Comparison of ENCODE assay signal across 29 cellular contexts in the genomic region with DNA sequence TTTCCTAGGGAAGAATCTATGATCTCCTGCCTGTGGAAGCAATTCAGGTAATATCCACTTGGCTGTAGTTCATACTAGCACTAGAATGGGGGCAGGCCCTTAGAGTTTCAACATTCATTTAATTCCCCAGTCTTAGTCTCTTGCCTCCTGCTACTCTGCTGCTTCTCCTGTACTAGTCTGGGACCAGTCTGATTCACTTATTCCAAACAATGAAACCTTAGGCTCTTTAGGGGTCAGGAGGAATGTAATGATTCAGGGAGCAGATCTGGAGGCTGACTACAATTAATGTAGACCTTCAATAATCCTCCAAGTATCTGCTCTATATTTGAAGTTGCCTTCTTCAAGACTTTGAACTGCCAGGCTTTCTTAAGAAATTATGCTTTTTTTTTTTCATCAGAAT.
A peak's percentile ranks its signal among the peaks of the same experiment; 100 is the strongest.
DNase-seq lines count a peak whose midpoint lies in the region; FAIRE-seq and TF ChIP-seq lines count a peak whose summit lies in the region.
"Had no signal": no experiment of that assay in that cellular context is flagged by ENCODE, and none has a peak within 500 bp of the region (broad histone marks: within the 10 kb centered on the region; RNA-seq: fewer than 3 reads in every experiment).

No MANE protein-coding gene starts in this region.

- H3K27me3 ChIP-seq in brain microvascular endothelial cell (replicated peaks) = no peaks in the 10 kb centered on the region
- H3K27me3 ChIP-seq: BLaER1 treated with 17β-estradiol and CSF1 and Interleukin-3, amounts not matched to agents 10 nM and 100 nM; esophagus muscularis mucosa; sigmoid colon; suprapubic skin had no signal

- H3K4me3 ChIP-seq in brain microvascular endothelial cell (ENCODE audit: low read depth, low read length) = no peak overlapping the region
- H3K4me3 ChIP-seq: A549; BLaER1 treated with 17β-estradiol and CSF1 and Interleukin-3, amounts not matched to agents 10 nM and 100 nM; esophagus muscularis mucosa; sigmoid colon; suprapubic skin had no signal

- in situ Hi-C loops in brain microvascular endothelial cell (cut with HindIII; ENCODE audit: low pct_ligation_motif_present, low sequenced_read_pairs) = no loop called here

- TF ChIP-seq CTCF in brain microvascular endothelial cell (IDR thresholded peaks at IDR 0.05; ENCODE audit: low read depth, low read length, missing control alignments) = no peak

- DNase-seq in AG20443 (ENCODE audit: low spot score) (peak; percentile 19), HT1080 (ENCODE audit: low read depth) (peak; percentile 17), brain microvascular endothelial cell (peak; percentile 27), iPS-NIHi7 (ENCODE audit: extremely low spot score) (peak; percentile 13), GM19239 (ENCODE audit: insufficient read length, low spot score) (no peak), NCI-H2107 treated with DMSO at 0.1 percent for 48 hours (lab: John Stamatoyannopoulos, UW; ENCODE audit: unreplicated experiment) (no peak), GM12892 (ENCODE audit: insufficient read length) (no peak), COR-L47 (lab: John Stamatoyannopoulos, UW) (no peak)
- DNase-seq: activated naive CD4-positive, alpha-beta T cell treated with anti-CD3 and anti-CD28 coated beads, Interleukin-2, amount 50 U/mL, for 16 hours; activated T-cell treated with anti-CD3 and anti-CD28 coated beads, Interleukin-2, amount 50 U/mL, for 1 hour; aorta; effector memory CD8-positive, alpha-beta T cell; H9; head of caudate nucleus; KG1; midbrain; MV-4-11; NCI-H187; NCI-H345; NCI-H82; nephron progenitor cell; SHP77; sigmoid colon; SW 1271 had no signal

- no peak for TF ChIP-seq POLR2A in GM12892 (IDR thresholded peaks at IDR 0.05; ENCODE audit: low read depth, low read length)

- FAIRE-seq in GM19239 (lab: Jason Lieb, UNC) (no peak), GM12892 (lab: Jason Lieb, UNC) (no peak)
- FAIRE-seq: A549, urothelium cell line had no signal

- H3K27ac ChIP-seq in brain microvascular endothelial cell = no peak overlapping the region
- H3K27ac ChIP-seq: A549; BLaER1 treated with 17β-estradiol and CSF1 and Interleukin-3, amounts not matched to agents 10 nM and 100 nM; esophagus muscularis mucosa; sigmoid colon; suprapubic skin had no signal

- no peaks in the 10 kb centered on the region for H3K36me3 ChIP-seq in brain microvascular endothelial cell (replicated peaks)
- H3K36me3 ChIP-seq: BLaER1 treated with 17β-estradiol and CSF1 and Interleukin-3, amounts not matched to agents 10 nM and 100 nM; esophagus muscularis mucosa; sigmoid colon; suprapubic skin had no signal

Comparison
In these comparisons a context has a peak if more than half of its experiments do, and no peak if none do; other contexts are left out.
1. DNase-seq: peak in AG20443 (single experiment), HT1080 (single experiment), brain microvascular endothelial cell (single experiment) and iPS-NIHi7 (single experiment); none in GM19239 (single experiment), NCI-H2107 treated with DMSO at 0.1 percent for 48 hours (single experiment), GM12892 (single experiment) and COR-L47 (single experiment).